15 cellular contexts compared by ENCODE assay signal in the genomic region with DNA sequence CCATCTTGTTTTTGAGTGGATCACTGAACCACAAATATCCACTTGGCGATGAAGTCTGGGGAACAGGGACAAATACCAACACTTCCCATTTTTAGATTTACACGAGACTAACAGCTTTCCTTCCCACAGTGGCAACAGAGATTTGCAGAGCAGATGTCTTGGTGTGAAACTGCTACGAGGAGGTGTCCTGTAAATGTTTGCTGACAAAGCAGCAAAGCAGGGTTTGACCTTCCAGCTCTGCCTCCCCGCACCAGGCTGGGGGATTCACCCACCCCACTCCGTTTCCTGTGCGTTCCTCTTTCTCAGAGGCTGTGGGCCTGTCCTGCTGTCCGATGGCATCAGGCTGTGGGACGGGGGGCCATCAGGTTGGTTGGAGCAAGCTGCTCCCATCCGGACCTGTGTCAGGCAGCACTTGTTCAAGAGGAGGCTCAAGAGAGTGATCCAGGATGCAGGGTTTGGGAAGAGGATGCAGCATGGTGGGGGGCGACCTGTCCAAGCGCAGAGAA. TPM values are rescaled to one million over a fixed set of nuclear protein-coding genes. Genes with fewer than 3 reads are reported as not detected.
DNase-seq lines count a peak whose midpoint lies in the region; ATAC-seq, FAIRE-seq and TF ChIP-seq lines count a peak whose summit lies in the region.
"Had no signal": no experiment of that assay in that cellular context is flagged by ENCODE, and none has a peak within 500 bp of the region (broad histone marks: within the 10 kb centered on the region; RNA-seq: fewer than 3 reads in every experiment).

No MANE protein-coding gene starts in this region.

- DNase-seq in HepG2 (ENCODE audit: low spot score) (no peak), right lobe of liver (no peak), islet precursor cell (peak; percentile 58), type B pancreatic cell (ENCODE audit: extremely low spot score, unreplicated experiment) (no peak), NCI-H524 treated with DMSO at 0.1 percent for 48 hours (lab: John Stamatoyannopoulos, UW) (no peak), NCI-H2029 (lab: John Stamatoyannopoulos, UW) (no peak)
- DNase-seq in activated T-cell treated with anti-CD3 and anti-CD28 coated beads, Interleukin-2, amount 50 U/mL, for 24 hours, result no peak
- DNase-seq: activated CD4-positive, alpha-beta T cell treated with anti-CD3 and anti-CD28 coated beads, Interleukin-2, amount 50 U/mL, for 1 hour; AML-193; hippocampal formation; T1000 had no signal

- H3K27ac ChIP-seq in HepG2 (ENCODE audit: extremely low read length, insufficient read depth, low read length), result no peak overlapping the region
- no peak overlapping the region for H3K27ac ChIP-seq in right lobe of liver
- peak overlapping the region; percentile 91 for H3K27ac ChIP-seq in VCaP
- H3K27ac ChIP-seq: neutrophil, SJSA1 had no signal

- peaks cover 24% of the 10 kb centered on the region for H3K4me1 Mint-ChIP-seq in type B pancreatic cell (ENCODE audit: unreplicated experiment)
- H3K4me1 Mint-ChIP-seq in activated T-cell treated with anti-CD3 and anti-CD28 coated beads, Interleukin-2, amount 50 U/mL, for 24 hours (ENCODE audit: low read depth), result no peaks in the 10 kb centered on the region

- POLR2A ChIA-PET in HepG2 (lab: Yijun Ruan, JAX), result interaction anchor here (0.7 to 2.5 kb wide), 6 partner anchors 8 to 147 kb away, joined by 3 to 7 read pairs (median 4); no protein-coding TSS in a partner anchor

- H2AFZ ChIP-seq in HepG2 (ENCODE audit: low read length), result no peak overlapping the region

- peaks cover 43% of the 10 kb centered on the region for H3K79me2 ChIP-seq in HepG2 (ENCODE audit: insufficient read depth, low read length)

- CTCF ChIA-PET in HepG2 (lab: Yijun Ruan, JAX; ENCODE audit: low intra/inter-chr PET ratio, low total read pairs), result no interaction called here

- no TSS peak for BruUV-seq in HepG2 (replicated peaks; lab: Mats Ljungman, UMichigan)

- H3K36me3 Mint-ChIP-seq in type B pancreatic cell, result peaks cover 4% of the 10 kb centered on the region
- H3K36me3 Mint-ChIP-seq in activated T-cell treated with anti-CD3 and anti-CD28 coated beads, Interleukin-2, amount 50 U/mL, for 24 hours (ENCODE audit: low read depth), result no peaks in the 10 kb centered on the region

- peak overlapping the region; percentile 79; the same call in 1 of the 2 replicates for H3K9ac ChIP-seq in HepG2 (ENCODE audit: insufficient read depth, low read depth, low read length)

- no peak for TF ChIP-seq RAD21 in HepG2 (CRISPR knock-in tag; IDR thresholded peaks at IDR 0.05)

- H3K9me3 ChIP-seq in HepG2 (ENCODE audit: low read length) (no peaks in the 10 kb centered on the region), right lobe of liver (no peaks in the 10 kb centered on the region)
- H3K9me3 ChIP-seq: HAP-1, neutrophil had no signal

- in situ Hi-C loops in HepG2 (cut with HindIII; ENCODE audit: extremely low pct_ligation_motif_present, low pct_unique_long_range_greater_than_20kb), result no loop called here

- H3K9me3 Mint-ChIP-seq in type B pancreatic cell, result no peaks in the 10 kb centered on the region
- H3K9me3 Mint-ChIP-seq in activated T-cell treated with anti-CD3 and anti-CD28 coated beads, Interleukin-2, amount 50 U/mL, for 24 hours, result peaks cover 3% of the 10 kb centered on the region

- H3K4me1 ChIP-seq in HepG2 (ENCODE audit: insufficient read depth, low read length) (peaks cover 60% of the 10 kb centered on the region), right lobe of liver (peaks cover 0 to 30% (median 8%) of the 10 kb centered on the region in 4 donors)
- H3K4me1 ChIP-seq: HAP-1, SJSA1 had no signal

- peak overlapping the region; percentile 44 for H3K4me3 Mint-ChIP-seq in type B pancreatic cell
- H3K4me3 Mint-ChIP-seq in activated T-cell treated with anti-CD3 and anti-CD28 coated beads, Interleukin-2, amount 50 U/mL, for 24 hours, result no peak overlapping the region

- TF ChIP-seq EP300 in HepG2 (IDR thresholded peaks at IDR 0.05; ENCODE audit: low read depth in 2 of 2, low read length in 2 of 2), result no peak
- TF ChIP-seq EP300 in HepG2 (CRISPR knock-in tag; IDR thresholded peaks at IDR 0.05; ENCODE audit: borderline replicate concordance), result no peak; the same call in 1 of the 2 replicates

- intact Hi-C loops in HepG2 (cut with micrococcal nuclease; ENCODE audit: unreplicated experiment) (loop anchor here (5.0 kb wide), 1 partner anchor 44 kb away; no protein-coding TSS in a partner anchor), right lobe of liver (cut with DNase I) (no loop called here)

- H3K4me3 ChIP-seq in HepG2 (replicated peaks in 1 of 3; ENCODE audit: insufficient read depth in 1 of 3, low read depth in 2 of 3, low read length in 3 of 3) (peak overlapping the region in 2 of 3 experiments; percentile 82 to 86; a peak in 4 of 6 replicates), right lobe of liver (no peak overlapping the region)
- H3K4me3 ChIP-seq: HAP-1 had no signal

- ATAC-seq in HepG2, result peak; percentile 7
- ATAC-seq in right lobe of liver, result no peak

- TF ChIP-seq CTCF in HepG2 (CRISPR knock-in tag; IDR thresholded peaks at IDR 0.05) (no peak), right lobe of liver (IDR thresholded peaks at IDR 0.05) (no peak), VCaP (conservative IDR thresholded peaks at IDR 0.05) (no peak), type B pancreatic cell (conservative IDR thresholded peaks at IDR 0.05) (no peak)

- H3K27me3 Mint-ChIP-seq in type B pancreatic cell, result peaks cover 32% of the 10 kb centered on the region
- no peaks in the 10 kb centered on the region for H3K27me3 Mint-ChIP-seq in activated T-cell treated with anti-CD3 and anti-CD28 coated beads, Interleukin-2, amount 50 U/mL, for 24 hours

- no peaks in the 10 kb centered on the region for H4K20me1 ChIP-seq in HepG2 (ENCODE audit: insufficient read depth, low read length)

- H3K36me3 ChIP-seq in HepG2 (replicated peaks in 1 of 2; ENCODE audit: control insufficient read depth in 1 of 2, insufficient read depth in 2 of 2, low read length in 2 of 2) (no peaks in the 10 kb centered on the region), right lobe of liver (no peaks in the 10 kb centered on the region)
- H3K36me3 ChIP-seq: HAP-1, neutrophil, SJSA1 had no signal

- H3K27me3 ChIP-seq in HepG2 (ENCODE audit: control insufficient read depth in 1 of 2, insufficient read depth in 2 of 2, low read length in 2 of 2), result no peaks in the 10 kb centered on the region
- no peaks in the 10 kb centered on the region for H3K27me3 ChIP-seq in right lobe of liver
- H3K27me3 ChIP-seq: neutrophil, SJSA1 had no signal

- H3K4me2 ChIP-seq in HepG2 (ENCODE audit: low read depth, low read length), result peak overlapping the region; percentile 97

- no peak for TF ChIP-seq POLR2A in HepG2 (IDR thresholded peaks at IDR 0.05; ENCODE audit: insufficient read depth in 1 of 2, low read depth in 2 of 2, low read length in 2 of 2)
- no peak for TF ChIP-seq POLR2A in right lobe of liver (IDR thresholded peaks at IDR 0.05)

- no peak overlapping the region for H3K27ac Mint-ChIP-seq in type B pancreatic cell
- H3K27ac Mint-ChIP-seq in activated T-cell treated with anti-CD3 and anti-CD28 coated beads, Interleukin-2, amount 50 U/mL, for 24 hours, result no peak overlapping the region

- FAIRE-seq in HepG2 (lab: Jason Lieb, UNC), result no peak

- WGBS in HepG2 (ENCODE audit: low lambda C conversion rate), result 59% methylated on average over 5 of the region's 11 CpGs
- WGBS in right lobe of liver (ENCODE audit: insufficient coverage, low coverage, low lambda C conversion rate, missing lambda C conversion rate), result 81% methylated on average over 9 of the region's 11 CpGs

RNA-seq across cellular contexts. Expression of a gene that starts 0.7 kb away (rescaled TPM):
- total RNA-seq in HepG2 (2016; rRNA removed; fragmentation: Illumina TruSeq; extraction: Trizol) (26.7 and 28.8 TPM in 2 replicates), right lobe of liver (10 to 100 TPM; 19.0 to 60.3 (median 31.0) TPM), type B pancreatic cell (ENCODE audit: low replicate concordance) (9.6 and 29.9 TPM in 2 replicates)
- 6.9 and 7.7 TPM in 2 replicates for total RNA-seq in HepG2 (2016; cell fraction: cytosol; rRNA removed; fragmentation: Illumina TruSeq; extraction: Trizol; ENCODE audit: low read depth)
- total RNA-seq in HepG2 (2016; cell fraction: insoluble cytoplasmic fraction; rRNA removed; fragmentation: Illumina TruSeq; extraction: Trizol), result 21.4 and 28.5 TPM in 2 replicates
- total RNA-seq in HepG2 (2016; cell fraction: membrane; rRNA removed; fragmentation: Illumina TruSeq; extraction: Trizol), result 9.6 and 10.3 TPM in 2 replicates
- 30.1 and 33.4 TPM in 2 replicates for total RNA-seq in HepG2 (2016; cell fraction: nucleus; rRNA removed; fragmentation: Illumina TruSeq; extraction: Trizol)
- 17.1 and 18.9 TPM in 2 replicates for polyA plus RNA-seq in HepG2 (2011; rRNA removed)
- polyA plus RNA-seq in HepG2 (2011; cell fraction: cytosol; rRNA removed), result 12.7 and 14.2 TPM in 2 replicates
- polyA plus RNA-seq in HepG2 (2011; cell fraction: nucleus; rRNA removed), result 36.7 and 52.3 TPM in 2 replicates
- polyA plus RNA-seq in HepG2 (2012), result 8.7 and 10.8 TPM in 2 replicates
- 1.8 and 2.0 TPM in 2 replicates for polyA plus RNA-seq in HepG2 (2016; cell fraction: cytosol; fragmentation: Illumina TruSeq; extraction: Trizol; ENCODE audit: low read depth)
- 13.4 and 19.3 TPM in 2 replicates for polyA plus RNA-seq in HepG2 (2016; cell fraction: insoluble cytoplasmic fraction; fragmentation: Illumina TruSeq; extraction: Trizol; ENCODE audit: low read depth)
- 4.1 and 4.3 TPM in 2 replicates for polyA plus RNA-seq in HepG2 (2016; cell fraction: membrane; fragmentation: Illumina TruSeq; extraction: Trizol; ENCODE audit: low read depth)
- polyA plus RNA-seq in HepG2 (2016; cell fraction: nucleus; fragmentation: Illumina TruSeq; extraction: Trizol; ENCODE audit: insufficient read depth, low read depth), result 30.0 and 36.0 TPM in 2 replicates
- 41.8 and 53.6 TPM in 2 replicates for polyA minus RNA-seq in HepG2 (2011; rRNA and poly(A)+ RNA removed; ENCODE audit: low replicate concordance)
- polyA minus RNA-seq in HepG2 (2011; cell fraction: cytosol; rRNA and poly(A)+ RNA removed), result 12.6 and 16.2 TPM in 2 replicates
- 38.4 and 42.1 TPM in 2 replicates for polyA minus RNA-seq in HepG2 (2011; cell fraction: nucleus; rRNA and poly(A)+ RNA removed)

RNA-seq across cellular contexts. Expression of a gene that starts 52.3 kb away (rescaled TPM):
- 0.18 and 0.31 TPM in 2 replicates for total RNA-seq in HepG2 (2016; rRNA removed; fragmentation: Illumina TruSeq; extraction: Trizol)
- total RNA-seq in HepG2 (2016; cell fraction: cytosol; rRNA removed; fragmentation: Illumina TruSeq; extraction: Trizol; ENCODE audit: low read depth), result 1.0 and 1.1 TPM in 2 replicates
- 0.22 and 0.30 TPM in 2 replicates for total RNA-seq in HepG2 (2016; cell fraction: insoluble cytoplasmic fraction; rRNA removed; fragmentation: Illumina TruSeq; extraction: Trizol)
- 0.86 and 1.2 TPM in 2 replicates for total RNA-seq in HepG2 (2016; cell fraction: membrane; rRNA removed; fragmentation: Illumina TruSeq; extraction: Trizol)
- total RNA-seq in HepG2 (2016; cell fraction: nucleus; rRNA removed; fragmentation: Illumina TruSeq; extraction: Trizol), result 0.31 and 0.34 TPM in 2 replicates
- 0.14 and 0.24 TPM in 2 replicates for polyA plus RNA-seq in HepG2 (2011; rRNA removed)
- 0.13 and 0.21 TPM in 2 replicates for polyA plus RNA-seq in HepG2 (2011; cell fraction: cytosol; rRNA removed)
- polyA plus RNA-seq in HepG2 (2011; cell fraction: nucleus; rRNA removed), result 0.13 and 0.16 TPM in 2 replicates
- 0.16 and 0.21 TPM in 2 replicates for polyA plus RNA-seq in HepG2 (2012)
- 0.17 and 0.55 TPM in 2 replicates for polyA plus RNA-seq in HepG2 (2016; cell fraction: cytosol; fragmentation: Illumina TruSeq; extraction: Trizol; ENCODE audit: low read depth)
- polyA plus RNA-seq in HepG2 (2016; cell fraction: insoluble cytoplasmic fraction; fragmentation: Illumina TruSeq; extraction: Trizol; ENCODE audit: low read depth), result 0.55 and 0.64 TPM in 2 replicates
- polyA plus RNA-seq in HepG2 (2016; cell fraction: membrane; fragmentation: Illumina TruSeq; extraction: Trizol; ENCODE audit: low read depth), result 0.66 and 0.74 TPM in 2 replicates
- 0.22 and 0.23 TPM in 2 replicates for polyA plus RNA-seq in HepG2 (2016; cell fraction: nucleus; fragmentation: Illumina TruSeq; extraction: Trizol; ENCODE audit: insufficient read depth, low read depth)
- polyA minus RNA-seq in HepG2 (2011; rRNA and poly(A)+ RNA removed; ENCODE audit: low replicate concordance), result 0.46 and 3.7 TPM in 2 replicates
- polyA minus RNA-seq in HepG2 (2011; cell fraction: cytosol; rRNA and poly(A)+ RNA removed), result 0.26 and 0.30 TPM in 2 replicates
- 0.77 and 0.99 TPM in 2 replicates for polyA minus RNA-seq in HepG2 (2011; cell fraction: nucleus; rRNA and poly(A)+ RNA removed)
- 1 to 10 TPM in 1 of 6 experiments, under 1 TPM in 5; 0.40 to 1.0 (median 0.50) TPM for total RNA-seq in right lobe of liver
- 0.80 and 0.88 TPM in 2 replicates for total RNA-seq in type B pancreatic cell (ENCODE audit: low replicate concordance)

RNA-seq across cellular contexts. Expression of a gene that starts 52.4 kb away (rescaled TPM):
- 77.2 and 93.1 TPM in 2 replicates for total RNA-seq in HepG2 (2016; rRNA removed; fragmentation: Illumina TruSeq; extraction: Trizol)
- 16.4 and 16.7 TPM in 2 replicates for total RNA-seq in HepG2 (2016; cell fraction: cytosol; rRNA removed; fragmentation: Illumina TruSeq; extraction: Trizol; ENCODE audit: low read depth)
- 79.2 and 96.3 TPM in 2 replicates for total RNA-seq in HepG2 (2016; cell fraction: insoluble cytoplasmic fraction; rRNA removed; fragmentation: Illumina TruSeq; extraction: Trizol)
- total RNA-seq in HepG2 (2016; cell fraction: membrane; rRNA removed; fragmentation: Illumina TruSeq; extraction: Trizol), result 47.2 and 48.0 TPM in 2 replicates
- 34.4 and 38.5 TPM in 2 replicates for total RNA-seq in HepG2 (2016; cell fraction: nucleus; rRNA removed; fragmentation: Illumina TruSeq; extraction: Trizol)
- 25.9 and 36.0 TPM in 2 replicates for polyA plus RNA-seq in HepG2 (2011; rRNA removed)
- polyA plus RNA-seq in HepG2 (2011; cell fraction: cytosol; rRNA removed), result 23.9 and 28.7 TPM in 2 replicates
- polyA plus RNA-seq in HepG2 (2011; cell fraction: nucleus; rRNA removed), result 30.3 and 34.7 TPM in 2 replicates
- 17.9 and 29.2 TPM in 2 replicates for polyA plus RNA-seq in HepG2 (2012)
- polyA plus RNA-seq in HepG2 (2016; cell fraction: cytosol; fragmentation: Illumina TruSeq; extraction: Trizol; ENCODE audit: low read depth), result 15.0 and 17.3 TPM in 2 replicates
- 103 and 111 TPM in 2 replicates for polyA plus RNA-seq in HepG2 (2016; cell fraction: insoluble cytoplasmic fraction; fragmentation: Illumina TruSeq; extraction: Trizol; ENCODE audit: low read depth)
- polyA plus RNA-seq in HepG2 (2016; cell fraction: membrane; fragmentation: Illumina TruSeq; extraction: Trizol; ENCODE audit: low read depth), result 40.3 and 43.4 TPM in 2 replicates
- 75.6 and 79.1 TPM in 2 replicates for polyA plus RNA-seq in HepG2 (2016; cell fraction: nucleus; fragmentation: Illumina TruSeq; extraction: Trizol; ENCODE audit: insufficient read depth, low read depth)
- polyA minus RNA-seq in HepG2 (2011; rRNA and poly(A)+ RNA removed; ENCODE audit: low replicate concordance), result 17.7 and 85.1 TPM in 2 replicates
- polyA minus RNA-seq in HepG2 (2011; cell fraction: cytosol; rRNA and poly(A)+ RNA removed), result 7.1 and 10.4 TPM in 2 replicates
- 12.1 and 14.3 TPM in 2 replicates for polyA minus RNA-seq in HepG2 (2011; cell fraction: nucleus; rRNA and poly(A)+ RNA removed)
- total RNA-seq in right lobe of liver, result 10 to 100 TPM; 13.8 to 24.5 (median 16.6) TPM
- total RNA-seq in type B pancreatic cell (ENCODE audit: low replicate concordance), result 43.2 and 54.9 TPM in 2 replicates

Comparison
In these comparisons a context has a peak if more than half of its experiments do, and no peak if none do; other contexts are left out.
1. H3K4me3 ChIP-seq: peak in HepG2 (2 of 3); none in right lobe of liver (0 of 3).